1 cellular context compared by ENCODE assay signal in the genomic region with DNA sequence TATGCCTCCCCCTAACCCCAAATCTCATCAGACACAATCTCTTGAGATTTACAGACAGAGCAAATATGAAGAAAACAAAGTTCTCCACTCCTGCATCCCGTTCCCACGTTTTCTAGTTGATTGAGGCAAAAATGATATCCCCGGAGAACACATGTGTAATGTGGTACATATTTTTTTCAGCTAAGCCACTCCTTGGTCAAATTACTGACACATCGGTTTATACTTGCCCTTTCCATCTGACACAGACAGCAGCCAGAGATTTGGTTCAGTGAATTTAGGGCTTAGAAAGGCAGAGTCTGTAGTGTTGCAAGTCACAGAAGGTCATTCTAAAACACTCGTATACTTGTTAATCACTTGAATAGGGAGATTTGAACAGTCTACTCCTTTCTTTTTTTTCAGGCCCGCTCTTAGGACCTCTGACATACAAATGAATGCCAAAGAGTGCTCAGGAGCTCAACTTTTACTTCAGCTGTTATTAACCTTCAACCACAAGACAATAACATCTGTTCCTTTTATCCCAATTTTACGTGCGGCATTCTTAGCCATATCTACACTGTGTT.
TF ChIP-seq lines count a peak whose summit lies in the region.

No MANE protein-coding gene starts in this region.

TF ChIP-seq in neural cell, 6 proteins besides CTCF, POLR2A, EP300 and RAD21 (continued from another document):
- TF ChIP-seq, protein P1, sequence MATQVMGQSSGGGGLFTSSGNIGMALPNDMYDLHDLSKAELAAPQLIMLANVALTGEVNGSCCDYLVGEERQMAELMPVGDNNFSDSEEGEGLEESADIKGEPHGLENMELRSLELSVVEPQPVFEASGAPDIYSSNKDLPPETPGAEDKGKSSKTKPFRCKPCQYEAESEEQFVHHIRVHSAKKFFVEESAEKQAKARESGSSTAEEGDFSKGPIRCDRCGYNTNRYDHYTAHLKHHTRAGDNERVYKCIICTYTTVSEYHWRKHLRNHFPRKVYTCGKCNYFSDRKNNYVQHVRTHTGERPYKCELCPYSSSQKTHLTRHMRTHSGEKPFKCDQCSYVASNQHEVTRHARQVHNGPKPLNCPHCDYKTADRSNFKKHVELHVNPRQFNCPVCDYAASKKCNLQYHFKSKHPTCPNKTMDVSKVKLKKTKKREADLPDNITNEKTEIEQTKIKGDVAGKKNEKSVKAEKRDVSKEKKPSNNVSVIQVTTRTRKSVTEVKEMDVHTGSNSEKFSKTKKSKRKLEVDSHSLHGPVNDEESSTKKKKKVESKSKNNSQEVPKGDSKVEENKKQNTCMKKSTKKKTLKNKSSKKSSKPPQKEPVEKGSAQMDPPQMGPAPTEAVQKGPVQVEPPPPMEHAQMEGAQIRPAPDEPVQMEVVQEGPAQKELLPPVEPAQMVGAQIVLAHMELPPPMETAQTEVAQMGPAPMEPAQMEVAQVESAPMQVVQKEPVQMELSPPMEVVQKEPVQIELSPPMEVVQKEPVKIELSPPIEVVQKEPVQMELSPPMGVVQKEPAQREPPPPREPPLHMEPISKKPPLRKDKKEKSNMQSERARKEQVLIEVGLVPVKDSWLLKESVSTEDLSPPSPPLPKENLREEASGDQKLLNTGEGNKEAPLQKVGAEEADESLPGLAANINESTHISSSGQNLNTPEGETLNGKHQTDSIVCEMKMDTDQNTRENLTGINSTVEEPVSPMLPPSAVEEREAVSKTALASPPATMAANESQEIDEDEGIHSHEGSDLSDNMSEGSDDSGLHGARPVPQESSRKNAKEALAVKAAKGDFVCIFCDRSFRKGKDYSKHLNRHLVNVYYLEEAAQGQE (IDR thresholded peaks at IDR 0.05; ENCODE audit: borderline replicate concordance) = no peak
- TF ChIP-seq POLR2AphosphoS5 (IDR thresholded peaks at IDR 0.05) (no peak), TAF1 (IDR thresholded peaks at IDR 0.05; ENCODE audit: low read depth) (no peak), EZH2 (IDR thresholded peaks at IDR 0.05; ENCODE audit: borderline replicate concordance, insufficient read depth, low read length, poor library complexity, severe bottlenecking) (no peak), MXI1 (conservative IDR thresholded peaks at IDR 0.05; ENCODE audit: poor library complexity, severe bottlenecking) (no peak)
TF ChIP-seq in neural cell: peak in this region for 0.
